ENCODE assay signal across 11 cellular contexts in the genomic region with DNA sequence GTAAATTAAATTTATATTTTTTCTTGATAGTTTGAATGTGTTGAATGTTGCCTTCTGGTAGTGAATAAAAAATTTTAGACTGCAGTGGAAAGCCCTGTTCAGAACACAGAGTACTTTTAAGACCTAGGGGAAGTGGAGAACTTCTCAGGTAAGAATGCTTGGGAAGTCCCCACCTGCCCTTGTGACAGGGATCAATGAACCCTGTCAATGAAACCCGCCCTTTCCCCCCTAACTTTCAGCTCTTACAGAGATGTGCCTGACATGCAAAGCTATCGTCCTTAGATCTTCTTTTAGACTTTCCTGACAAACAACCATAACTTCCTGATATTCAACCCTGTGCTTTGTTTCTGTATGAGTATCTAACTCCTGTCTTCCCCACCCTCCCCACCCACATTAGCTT.
DNase-seq lines count a peak whose midpoint lies in the region; ATAC-seq, FAIRE-seq and TF ChIP-seq lines count a peak whose summit lies in the region.
"Had no signal": no experiment of that assay in that cellular context is flagged by ENCODE, and none has a peak within 500 bp of the region (broad histone marks: within the 10 kb centered on the region; RNA-seq: fewer than 3 reads in every experiment).

No MANE protein-coding gene starts in this region.

- H3K27ac ChIP-seq in lower lobe of right lung (no peak overlapping the region), gastroesophageal sphincter (no peak overlapping the region)
- H3K27ac ChIP-seq: prostate gland had no signal

- H3K4me3 ChIP-seq in lower lobe of right lung: no peak overlapping the region
- no peak overlapping the region for H3K4me3 ChIP-seq in gastroesophageal sphincter
- no peak overlapping the region for H3K4me3 ChIP-seq in BE2C (ENCODE audit: low read depth, low read length)
- H3K4me3 ChIP-seq: prostate gland had no signal

- no peaks in the 10 kb centered on the region for H3K36me3 ChIP-seq in lower lobe of right lung
- H3K36me3 ChIP-seq in gastroesophageal sphincter: no peaks in the 10 kb centered on the region
- H3K36me3 ChIP-seq in BE2C: no peaks in the 10 kb centered on the region
- H3K36me3 ChIP-seq: prostate gland had no signal

- peak; percentile 100 for ATAC-seq in GM19438 (IDR thresholded peaks at IDR 0.05; ENCODE audit: low read depth, unreplicated experiment)
- peak; percentile 99 for ATAC-seq in HG02852 (IDR thresholded peaks at IDR 0.05; ENCODE audit: unreplicated experiment)
- peak; percentile 89 for ATAC-seq in HG03558 (IDR thresholded peaks at IDR 0.05; ENCODE audit: extremely low read depth, unreplicated experiment)
- ATAC-seq in lower lobe of right lung: no peak
- ATAC-seq in gastroesophageal sphincter: no peak
- ATAC-seq: left ventricle myocardium superior had no signal

- TF ChIP-seq CTCF in lower lobe of right lung (IDR thresholded peaks at IDR 0.05) (no peak), gastroesophageal sphincter (IDR thresholded peaks at IDR 0.05) (no peak), BE2C (IDR thresholded peaks at IDR 0.05; ENCODE audit: low read depth, low read length) (no peak)

- H3K9me3 ChIP-seq in lower lobe of right lung: no peaks in the 10 kb centered on the region
- no peaks in the 10 kb centered on the region for H3K9me3 ChIP-seq in gastroesophageal sphincter
- no peaks in the 10 kb centered on the region for H3K9me3 ChIP-seq in BE2C
- H3K9me3 ChIP-seq: prostate gland had no signal

- no peak for FAIRE-seq in GM12891 (lab: Jason Lieb, UNC)

- WGBS in gastroesophageal sphincter (ENCODE audit: low coverage in 1 of 2), 2 donors: 60 to 81% methylated on average over 1 to 2 of the region's 2 CpGs

- H3K4me1 ChIP-seq in lower lobe of right lung (no peaks in the 10 kb centered on the region), gastroesophageal sphincter (no peaks in the 10 kb centered on the region), BE2C (no peaks in the 10 kb centered on the region)
- H3K4me1 ChIP-seq: prostate gland had no signal

- H3K27me3 ChIP-seq in lower lobe of right lung (ENCODE audit: low read depth) (no peaks in the 10 kb centered on the region), gastroesophageal sphincter (no peaks in the 10 kb centered on the region), BE2C (no peaks in the 10 kb centered on the region)

- no peak for TF ChIP-seq EP300 in gastroesophageal sphincter (IDR thresholded peaks at IDR 0.05)

- DNase-seq in GM12891 (ENCODE audit: insufficient read length, low spot score) (peak; percentile 21), lower lobe of right lung (no peak), NCI-H1105 treated with DMSO at 0.1 percent for 48 hours (lab: John Stamatoyannopoulos, UW) (no peak), BE2C (no peak)
- DNase-seq: left ventricle myocardium superior, NCI-H1436 had no signal

- TF ChIP-seq POLR2A in GM12891 (IDR thresholded peaks at IDR 0.05; ENCODE audit: low read depth, low read length) (no peak), gastroesophageal sphincter (IDR thresholded peaks at IDR 0.05) (no peak)

- intact Hi-C loops in lower lobe of right lung (cut with DNase I): no loop called here

TF ChIP-seq in GM12891, 5 proteins besides CTCF, POLR2A, EP300 and RAD21:
- TF ChIP-seq POLR2AphosphoS5 (IDR thresholded peaks at IDR 0.05; ENCODE audit: low read depth, low read length) (no peak), POU2F2 (IDR thresholded peaks at IDR 0.05; ENCODE audit: low read depth, low read length) (no peak), PAX5 (IDR thresholded peaks at IDR 0.05; ENCODE audit: insufficient read depth, low read length, severe bottlenecking) (no peak), SPI1 (IDR thresholded peaks at IDR 0.05; ENCODE audit: low read depth, low read length) (peak; percentile 24; the same call in 1 of the 2 replicates), TAF1 (IDR thresholded peaks at IDR 0.05; ENCODE audit: low read depth, low read length) (no peak)

Comparison
In these comparisons a context has a peak if more than half of its experiments do, and no peak if none do; other contexts are left out.
1. ATAC-seq: peak in GM19438 (single experiment), HG02852 (single experiment) and HG03558 (single experiment); none in lower lobe of right lung (0 of 2) and gastroesophageal sphincter (single experiment).